9 cellular contexts compared by ENCODE assay signal in the genomic region with DNA sequence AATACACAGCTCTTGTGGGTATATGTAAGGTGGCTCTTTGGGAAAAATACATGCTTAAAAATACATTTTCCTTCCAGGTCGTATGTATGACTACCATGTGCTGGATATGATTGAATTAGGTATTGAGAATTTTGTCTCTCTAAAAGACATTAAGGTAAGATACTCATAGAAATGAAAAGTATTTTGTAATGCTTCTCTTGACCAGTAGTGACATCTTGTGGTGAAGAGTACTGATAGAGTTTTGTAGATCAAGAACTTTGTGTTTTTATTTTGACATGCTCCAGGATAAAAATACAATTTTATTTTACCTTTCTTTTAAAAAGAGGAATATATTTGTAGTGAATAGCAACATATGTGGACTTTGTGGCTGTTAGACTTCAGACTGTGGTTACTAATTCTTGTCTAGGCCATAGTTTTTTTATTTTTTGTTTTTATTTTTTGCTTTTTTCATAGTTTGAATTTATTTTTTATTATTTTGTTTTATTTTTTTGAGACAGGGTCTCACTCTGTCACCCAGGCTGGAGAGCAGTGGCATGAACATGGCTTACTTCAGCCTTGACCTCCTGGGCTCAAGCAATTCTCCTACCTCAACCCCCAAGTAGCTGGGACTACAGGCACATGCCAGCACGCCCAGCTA. TPM values are rescaled to one million over a fixed set of nuclear protein-coding genes. Genes with fewer than 3 reads are reported as not detected.
DNase-seq lines count a peak whose midpoint lies in the region; ATAC-seq and TF ChIP-seq lines count a peak whose summit lies in the region.
"Had no signal": no experiment of that assay in that cellular context is flagged by ENCODE, and none has a peak within 500 bp of the region (broad histone marks: within the 10 kb centered on the region; RNA-seq: fewer than 3 reads in every experiment).

No MANE protein-coding gene starts in this region.

- intact Hi-C loops in right lobe of liver (cut with DNase I): no loop called here

- DNase-seq in HT-29 (ENCODE audit: low spot score): peak; percentile 60
- DNase-seq in astrocyte of the hippocampus (ENCODE audit: low read depth, low spot score): peak; percentile 47
- DNase-seq in right lobe of liver: no peak
- DNase-seq in NCI-H2227 (lab: John Stamatoyannopoulos, UW; ENCODE audit: unreplicated experiment): no peak
- DNase-seq in stimulated activated naive CD8-positive, alpha-beta T cell treated with anti-CD3 and anti-CD28 coated beads, Interleukin-15, Interleukin-2, amounts not matched to agents 100 U/mL and 50 U/mL, for 24 hours: no peak
- DNase-seq: activated T-cell treated with anti-CD3 and anti-CD28 coated beads, Interleukin-2, amount 50 U/mL, for 48 hours had no signal

- TF ChIP-seq CTCF in C4-2B (conservative IDR thresholded peaks at IDR 0.05): peak; percentile 49
- TF ChIP-seq CTCF in right lobe of liver (IDR thresholded peaks at IDR 0.05): peak; percentile 41 to 54 (median 48)

- 54% methylated on average over 2 of the region's 2 CpGs for WGBS in right lobe of liver (ENCODE audit: insufficient coverage, low coverage, low lambda C conversion rate, missing lambda C conversion rate)

- TF ChIP-seq POLR2A in right lobe of liver (IDR thresholded peaks at IDR 0.05): no peak

- H3K36me3 ChIP-seq in right lobe of liver: peaks cover 0 to 49% (median 19%) of the 10 kb centered on the region in 4 donors

- ATAC-seq in right lobe of liver (peak; percentile 49 to 68 (median 56)), GM21367 (IDR thresholded peaks at IDR 0.05; ENCODE audit: unreplicated experiment) (no peak), HG02610 (IDR thresholded peaks at IDR 0.05; ENCODE audit: unreplicated experiment) (no peak)
- ATAC-seq in stimulated activated naive CD8-positive, alpha-beta T cell treated with anti-CD3 and anti-CD28 coated beads, Interleukin-15, Interleukin-2, amounts not matched to agents 100 U/mL and 50 U/mL, for 24 hours: no peak

- no peaks in the 10 kb centered on the region for H3K27me3 ChIP-seq in right lobe of liver

- H3K4me1 ChIP-seq in right lobe of liver: peaks cover 0 to 3% (median 0%) of the 10 kb centered on the region in 4 donors

- no peaks in the 10 kb centered on the region for H3K9me3 ChIP-seq in right lobe of liver

- H3K27ac ChIP-seq in C4-2B (no peak overlapping the region), right lobe of liver (no peak overlapping the region)

- H3K4me3 ChIP-seq in right lobe of liver: no peak overlapping the region

RNA-seq across cellular contexts. Expression of gene RPF2, which starts 17.9 kb away (rescaled TPM):
- 14.7 and 15.1 TPM in 2 replicates for total RNA-seq in HT-29 (2014; rRNA removed; shearing (Covaris generic))
- 10 to 100 TPM; 11.2 to 30.1 (median 20.3) TPM for total RNA-seq in right lobe of liver

RNA-seq across cellular contexts. Expression of gene GTF3C6, which starts 41.2 kb away (rescaled TPM):
- total RNA-seq in HT-29 (2014; rRNA removed; shearing (Covaris generic)): 26.7 and 31.3 TPM in 2 replicates
- total RNA-seq in right lobe of liver: 10 to 100 TPM; 21.2 to 47.7 (median 30.8) TPM

Comparison
In these comparisons a context has a peak if more than half of its experiments do, and no peak if none do; other contexts are left out.
1. DNase-seq: peak in HT-29 (single experiment) and astrocyte of the hippocampus (single experiment); none in right lobe of liver (0 of 3), NCI-H2227 (single experiment) and stimulated activated naive CD8-positive, alpha-beta T cell treated with anti-CD3 and anti-CD28 coated beads, Interleukin-15, Interleukin-2, amounts not matched to agents 100 U/mL and 50 U/mL, for 24 hours (single experiment).
2. ATAC-seq: peak in right lobe of liver (4 of 4); none in GM21367 (single experiment), stimulated activated naive CD8-positive, alpha-beta T cell treated with anti-CD3 and anti-CD28 coated beads, Interleukin-15, Interleukin-2, amounts not matched to agents 100 U/mL and 50 U/mL, for 24 hours (single experiment) and HG02610 (single experiment).